ENCODE assay signal across 9 cellular contexts in the genomic region with DNA sequence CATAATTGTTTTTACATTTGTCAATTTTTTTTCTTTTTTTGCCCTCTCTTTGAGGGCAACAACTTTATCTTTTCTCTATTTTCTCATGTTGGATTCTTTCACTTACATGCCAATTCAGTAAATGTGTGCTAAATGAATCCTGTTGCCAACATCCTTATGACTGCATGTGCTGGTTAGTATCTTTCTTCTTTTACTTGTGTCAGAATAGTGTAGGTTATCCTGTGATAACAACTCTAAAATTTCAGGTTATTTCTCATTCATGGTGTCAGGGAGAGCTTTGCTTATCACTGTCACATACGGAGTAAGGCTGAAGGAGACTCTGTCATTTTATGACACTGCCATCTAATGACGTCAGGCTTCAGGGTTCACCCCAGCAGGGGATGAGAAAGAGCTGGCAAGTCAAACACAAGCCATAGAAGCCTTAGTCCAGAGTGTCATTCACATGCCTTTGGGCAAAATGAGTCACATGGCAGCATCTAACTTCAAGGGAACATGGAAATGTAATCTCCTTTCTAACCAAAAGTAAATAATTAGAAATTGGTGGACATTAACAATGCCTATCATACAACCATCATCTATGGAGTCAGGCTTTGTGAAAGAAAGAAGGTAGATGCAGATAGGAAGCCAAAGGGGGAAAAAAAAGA.
DNase-seq lines count a peak whose midpoint lies in the region; ATAC-seq and TF ChIP-seq lines count a peak whose summit lies in the region.
"Had no signal": no experiment of that assay in that cellular context is flagged by ENCODE, and none has a peak within 500 bp of the region (broad histone marks: within the 10 kb centered on the region; RNA-seq: fewer than 3 reads in every experiment).

No MANE protein-coding gene starts in this region.

- no peak overlapping the region for H3K4me2 ChIP-seq in mesendoderm (ENCODE audit: low read length)

- no peak overlapping the region for H3K56ac ChIP-seq in mesendoderm (ENCODE audit: low read length)

- no peak overlapping the region for H2BK5ac ChIP-seq in mesendoderm (ENCODE audit: low read length)

- H3K18ac ChIP-seq in mesendoderm (ENCODE audit: low read length): no peak overlapping the region

- H3K4me1 ChIP-seq in mesendoderm (ENCODE audit: control insufficient read depth, low read depth, low read length) (no peaks in the 10 kb centered on the region), stomach (peaks cover 13 to 44% (median 21%) of the 10 kb centered on the region in 4 donors), tibial artery (peaks cover 0 to 28% (median 16%) of the 10 kb centered on the region in 4 donors)

- no peaks in the 10 kb centered on the region for H3K79me2 ChIP-seq in mesendoderm (ENCODE audit: control insufficient read depth, insufficient read depth, low read length)

- no peaks in the 10 kb centered on the region for H3K79me1 ChIP-seq in mesendoderm (ENCODE audit: low read length)

- H2BK15ac ChIP-seq in mesendoderm (replicated peaks; ENCODE audit: low read depth): no peak overlapping the region

- H4K5ac ChIP-seq in mesendoderm (ENCODE audit: low read length): no peak overlapping the region

- no peak overlapping the region for H3K9ac ChIP-seq in mesendoderm (ENCODE audit: low read length)

- no peaks in the 10 kb centered on the region for H3K36me3 ChIP-seq in mesendoderm (ENCODE audit: control insufficient read depth, insufficient read depth, low read length)
- no peaks in the 10 kb centered on the region for H3K36me3 ChIP-seq in stomach
- H3K36me3 ChIP-seq in tibial artery: no peaks in the 10 kb centered on the region
- H3K36me3 ChIP-seq: lower lobe of right lung had no signal

- TF ChIP-seq POLR2A in stomach (IDR thresholded peaks at IDR 0.05): no peak

- no peaks in the 10 kb centered on the region for H3K36me3 Mint-ChIP-seq in activated T-helper 17 cell treated with anti-CD3 and anti-CD28 coated beads, Interleukin-2, amount 50 U/mL, for 72 hours (ENCODE audit: low read depth)

- no peak overlapping the region for H4K8ac ChIP-seq in mesendoderm (ENCODE audit: low read depth, low read length)

- H3K9me3 ChIP-seq in stomach: no peaks in the 10 kb centered on the region
- H3K9me3 ChIP-seq in tibial artery: no peaks in the 10 kb centered on the region
- H3K9me3 ChIP-seq: lower lobe of right lung had no signal

- peak overlapping the region; percentile 74 for H3K27ac Mint-ChIP-seq in activated T-helper 17 cell treated with anti-CD3 and anti-CD28 coated beads, Interleukin-2, amount 50 U/mL, for 72 hours

- no peak for TF ChIP-seq EP300 in stomach (IDR thresholded peaks at IDR 0.05)

- H3K23ac ChIP-seq in mesendoderm (ENCODE audit: low read length): no peak overlapping the region

- H3K4me1 Mint-ChIP-seq in activated T-helper 17 cell treated with anti-CD3 and anti-CD28 coated beads, Interleukin-2, amount 50 U/mL, for 72 hours: peaks cover 32% of the 10 kb centered on the region

- H3K9me3 Mint-ChIP-seq in activated T-helper 17 cell treated with anti-CD3 and anti-CD28 coated beads, Interleukin-2, amount 50 U/mL, for 72 hours: peaks cover 3% of the 10 kb centered on the region

- intact Hi-C loops in stomach (cut with DNase I; ENCODE audit: low total_unique reads): no loop called here
- intact Hi-C loops in tibial artery (cut with DNase I; ENCODE audit: low total_unique reads): no loop called here

- no peak overlapping the region for H2AK5ac ChIP-seq in mesendoderm (ENCODE audit: low read length)

- TF ChIP-seq CTCF in stomach (IDR thresholded peaks at IDR 0.05): no peak
- no peak for TF ChIP-seq CTCF in tibial artery (IDR thresholded peaks at IDR 0.05)

- no CpG with 5 or more reads among the region's 2 CpGs for WGBS in mesendoderm (ENCODE audit: extremely low coverage, insufficient coverage, low lambda C conversion rate)
- 55 to 86% (median 74%) methylated on average over 2 of the region's 2 CpGs for WGBS in stomach, 5 donors

- ATAC-seq in HG02610 (IDR thresholded peaks at IDR 0.05; ENCODE audit: unreplicated experiment): peak; percentile 26
- peak; percentile 54 for ATAC-seq in activated T-helper 17 cell treated with anti-CD3 and anti-CD28 coated beads, Interleukin-2, amount 50 U/mL, for 72 hours (replicated peaks)
- ATAC-seq: lower lobe of right lung had no signal

- H3K27ac ChIP-seq in mesendoderm (ENCODE audit: low read depth, low read length): no peak overlapping the region
- no peak overlapping the region for H3K27ac ChIP-seq in stomach
- H3K27ac ChIP-seq in tibial artery: no peak overlapping the region

- DNase-seq in Daoy (ENCODE audit: low read depth): peak; percentile 88
- DNase-seq in mesendoderm: peak; percentile 48
- DNase-seq in NCI-H446 treated with DMSO at 0.1 percent for 48 hours (lab: John Stamatoyannopoulos, UW): no peak
- DNase-seq in stomach: no peak
- DNase-seq in tibial artery: no peak
- DNase-seq in NCI-H1436 treated with DMSO at 0.1 percent for 48 hours (lab: John Stamatoyannopoulos, UW): no peak
- DNase-seq: lower lobe of right lung had no signal

- H3K4me3 ChIP-seq in mesendoderm (ENCODE audit: low read length) (no peak overlapping the region), stomach (no peak overlapping the region), tibial artery (no peak overlapping the region)
- H3K4me3 ChIP-seq: lower lobe of right lung had no signal

- H3K4me3 Mint-ChIP-seq in activated T-helper 17 cell treated with anti-CD3 and anti-CD28 coated beads, Interleukin-2, amount 50 U/mL, for 72 hours: peak overlapping the region; percentile 52

- H3K27me3 ChIP-seq in mesendoderm (ENCODE audit: insufficient read depth, low read length, poor library complexity) (no peaks in the 10 kb centered on the region), stomach (no peaks in the 10 kb centered on the region), tibial artery (no peaks in the 10 kb centered on the region)

- no peak overlapping the region for H3K4ac ChIP-seq in mesendoderm (ENCODE audit: low read depth, low read length)

- no peak overlapping the region for H2BK120ac ChIP-seq in mesendoderm (ENCODE audit: low read depth, low read length)

- no peaks in the 10 kb centered on the region for H3K27me3 Mint-ChIP-seq in activated T-helper 17 cell treated with anti-CD3 and anti-CD28 coated beads, Interleukin-2, amount 50 U/mL, for 72 hours

Comparison
In these comparisons a context has a peak if more than half of its experiments do, and no peak if none do; other contexts are left out.
1. DNase-seq: peak in Daoy (single experiment) and mesendoderm (single experiment); none in NCI-H446 treated with DMSO at 0.1 percent for 48 hours (single experiment), stomach (single experiment), tibial artery (0 of 2) and NCI-H1436 treated with DMSO at 0.1 percent for 48 hours (single experiment).